ENCODE assay signal across 25 cellular contexts in genomic region chr2:30920511-30920910, GRCh38.
DNase-seq lines count a peak whose midpoint lies in the region; ATAC-seq, FAIRE-seq and TF ChIP-seq lines count a peak whose summit lies in the region.
"Had no signal": no experiment of that assay in that cellular context is flagged by ENCODE, and none has a peak within 500 bp of the region (broad histone marks: within the 10 kb centered on the region; RNA-seq: fewer than 3 reads in every experiment).

No MANE protein-coding gene starts in this region.

- H3K36me3 ChIP-seq in HepG2 (replicated peaks in 1 of 2; ENCODE audit: control insufficient read depth in 1 of 2, insufficient read depth in 2 of 2, low read length in 2 of 2) = no peaks in the 10 kb centered on the region
- H3K36me3 ChIP-seq in right lobe of liver = no peaks in the 10 kb centered on the region
- H3K36me3 ChIP-seq in sigmoid colon = no peaks in the 10 kb centered on the region

- peaks cover 0 to 10% of the 10 kb centered on the region in 2 experiments; a peak in 1 of 5 replicates for H3K27me3 ChIP-seq in HepG2 (ENCODE audit: control insufficient read depth in 1 of 2, insufficient read depth in 2 of 2, low read length in 2 of 2)
- H3K27me3 ChIP-seq in right lobe of liver = no peaks in the 10 kb centered on the region
- no peaks in the 10 kb centered on the region for H3K27me3 ChIP-seq in sigmoid colon
- H3K27me3 ChIP-seq: BE2C, BLaER1 had no signal

- H3K36me3 Mint-ChIP-seq in type B pancreatic cell = no peaks in the 10 kb centered on the region
- H3K36me3 Mint-ChIP-seq: CD14-positive monocyte; CD4-positive, alpha-beta memory T cell; CD4-positive, CD25-positive, alpha-beta regulatory T cell; CD8-positive, alpha-beta memory T cell had no signal

- in situ Hi-C loops in HepG2 (cut with HindIII; ENCODE audit: extremely low pct_ligation_motif_present, low pct_unique_long_range_greater_than_20kb) = no loop called here

- H3K4me3 ChIP-seq in HepG2 (replicated peaks in 1 of 3; ENCODE audit: insufficient read depth in 1 of 3, low read depth in 2 of 3, low read length in 3 of 3) (no peak overlapping the region), right lobe of liver (no peak overlapping the region), sigmoid colon (no peak overlapping the region)
- H3K4me3 ChIP-seq: BLaER1, GM12878 had no signal

- peaks cover 29% of the 10 kb centered on the region for H3K27me3 Mint-ChIP-seq in type B pancreatic cell
- H3K27me3 Mint-ChIP-seq: CD4-positive, alpha-beta memory T cell had no signal

- ATAC-seq in HepG2 (no peak), right lobe of liver (no peak)
- ATAC-seq: GM12878 had no signal

- H3K9me3 ChIP-seq in HepG2 (ENCODE audit: low read length) (no peaks in the 10 kb centered on the region), right lobe of liver (no peaks in the 10 kb centered on the region), sigmoid colon (no peaks in the 10 kb centered on the region)
- H3K9me3 ChIP-seq: BE2C, BLaER1 had no signal

- no peak for TF ChIP-seq EP300 in HepG2 (IDR thresholded peaks at IDR 0.05; ENCODE audit: low read depth in 2 of 2, low read length in 2 of 2)
- TF ChIP-seq EP300 in HepG2 (CRISPR knock-in tag; IDR thresholded peaks at IDR 0.05; ENCODE audit: borderline replicate concordance) = no peak
- TF ChIP-seq EP300 in sigmoid colon (IDR thresholded peaks at IDR 0.05) = no peak

- no peak overlapping the region for H3K4me2 ChIP-seq in HepG2 (ENCODE audit: low read depth, low read length)
- H3K4me2 ChIP-seq: BLaER1 had no signal

- no peak overlapping the region for H3K4me3 Mint-ChIP-seq in type B pancreatic cell
- H3K4me3 Mint-ChIP-seq: CD14-positive monocyte; CD4-positive, alpha-beta memory T cell; CD4-positive, CD25-positive, alpha-beta regulatory T cell; CD8-positive, alpha-beta memory T cell had no signal

- WGBS in HepG2 (ENCODE audit: low lambda C conversion rate) = 4% methylated on average over 5 of the region's 5 CpGs
- WGBS in right lobe of liver (ENCODE audit: insufficient coverage, low coverage, low lambda C conversion rate, missing lambda C conversion rate) = 100% methylated on average over 1 of the region's 5 CpGs
- 88 to 89% methylated on average over 5 of the region's 5 CpGs for WGBS in sigmoid colon, 2 donors

- DNase-seq in HepG2 (ENCODE audit: low spot score) (no peak), right lobe of liver (no peak), sigmoid colon (peak; percentile 20), NOMO-1 treated with DMSO at 0.1 percent for 48 hours (lab: John Stamatoyannopoulos, UW; ENCODE audit: unreplicated experiment) (no peak), type B pancreatic cell (ENCODE audit: extremely low spot score, unreplicated experiment) (no peak)
- DNase-seq: 8988T; ACHN; BE2C; C1 segment of cervical spinal cord; CD4-positive, alpha-beta memory T cell; CD4-positive, CD25-positive, alpha-beta regulatory T cell; CD8-positive, alpha-beta memory T cell; COR-L47; DMS 273 treated with DMSO at 0.1 percent for 48 hours; DMS153; DMS79; DND-41; EL; GDM1 had no signal

- no peak overlapping the region for H3K9ac ChIP-seq in HepG2 (ENCODE audit: insufficient read depth, low read depth, low read length)
- H3K9ac ChIP-seq: BLaER1 had no signal

- CTCF ChIA-PET in HepG2 (lab: Yijun Ruan, JAX; ENCODE audit: low intra/inter-chr PET ratio, low total read pairs) = no interaction called here

- no peak for TF ChIP-seq CTCF in HepG2 (CRISPR knock-in tag; IDR thresholded peaks at IDR 0.05)
- no peak for TF ChIP-seq CTCF in right lobe of liver (IDR thresholded peaks at IDR 0.05)
- TF ChIP-seq CTCF in sigmoid colon (IDR thresholded peaks at IDR 0.05) = no peak
- TF ChIP-seq CTCF in type B pancreatic cell (conservative IDR thresholded peaks at IDR 0.05) = no peak

- intact Hi-C loops in HepG2 (cut with micrococcal nuclease; ENCODE audit: unreplicated experiment) (no loop called here), right lobe of liver (cut with DNase I) (no loop called here), sigmoid colon (cut with DNase I) (no loop called here)

- no peak overlapping the region for H3K27ac Mint-ChIP-seq in type B pancreatic cell
- H3K27ac Mint-ChIP-seq: CD4-positive, alpha-beta memory T cell; CD4-positive, CD25-positive, alpha-beta regulatory T cell had no signal

- no peaks in the 10 kb centered on the region for H3K4me1 ChIP-seq in HepG2 (ENCODE audit: insufficient read depth, low read length)
- H3K4me1 ChIP-seq in right lobe of liver = no peaks in the 10 kb centered on the region
- H3K4me1 ChIP-seq in sigmoid colon = no peaks in the 10 kb centered on the region
- H3K4me1 ChIP-seq: BE2C had no signal

- no peak for FAIRE-seq in HepG2 (lab: Jason Lieb, UNC)
- FAIRE-seq: A204.1, GM12878, GM12892, GM18507 had no signal

- TF ChIP-seq RAD21 in HepG2 (CRISPR knock-in tag; IDR thresholded peaks at IDR 0.05) = no peak

- no peaks in the 10 kb centered on the region for H3K79me2 ChIP-seq in HepG2 (ENCODE audit: insufficient read depth, low read length)

- TF ChIP-seq POLR2A in HepG2 (IDR thresholded peaks at IDR 0.05; ENCODE audit: insufficient read depth in 1 of 2, low read depth in 2 of 2, low read length in 2 of 2) = no peak
- TF ChIP-seq POLR2A in right lobe of liver (IDR thresholded peaks at IDR 0.05) = no peak
- no peak for TF ChIP-seq POLR2A in sigmoid colon (IDR thresholded peaks at IDR 0.05)

- no peaks in the 10 kb centered on the region for H3K9me3 Mint-ChIP-seq in type B pancreatic cell
- H3K9me3 Mint-ChIP-seq: CD14-positive monocyte; CD4-positive, alpha-beta memory T cell; CD4-positive, CD25-positive, alpha-beta regulatory T cell; CD8-positive, alpha-beta memory T cell had no signal

- no peaks in the 10 kb centered on the region for H3K4me1 Mint-ChIP-seq in type B pancreatic cell (ENCODE audit: unreplicated experiment)
- H3K4me1 Mint-ChIP-seq: CD14-positive monocyte; CD4-positive, alpha-beta memory T cell; CD4-positive, CD25-positive, alpha-beta regulatory T cell; CD8-positive, alpha-beta memory T cell had no signal

- no peaks in the 10 kb centered on the region for H4K20me1 ChIP-seq in HepG2 (ENCODE audit: insufficient read depth, low read length)
- H4K20me1 ChIP-seq: BLaER1 had no signal

- BruUV-seq in HepG2 (replicated peaks; lab: Mats Ljungman, UMichigan) = no TSS peak

- POLR2A ChIA-PET in HepG2 (lab: Yijun Ruan, JAX) = no interaction called here

- H2AFZ ChIP-seq in HepG2 (ENCODE audit: low read length) = no peak overlapping the region

- no peak overlapping the region for H3K27ac ChIP-seq in HepG2 (ENCODE audit: extremely low read length, insufficient read depth, low read length)
- no peak overlapping the region for H3K27ac ChIP-seq in right lobe of liver
- no peak overlapping the region for H3K27ac ChIP-seq in sigmoid colon
- H3K27ac ChIP-seq: BLaER1 had no signal

TF ChIP-seq in HepG2, 621 proteins besides CTCF, POLR2A, EP300 and RAD21:
- peak; percentile 91 for TF ChIP-seq MNT (IDR thresholded peaks at IDR 0.05)
- TF ChIP-seq ATF7 (IDR thresholded peaks at IDR 0.05) = no peak
- TF ChIP-seq ATF7 (CRISPR knock-in tag; IDR thresholded peaks at IDR 0.05) = no peak
- TF ChIP-seq ZBTB39 (CRISPR knock-in tag; IDR thresholded peaks at IDR 0.05) = no peak
- no peak for TF ChIP-seq WIZ (CRISPR knock-in tag; IDR thresholded peaks at IDR 0.05)
TF ChIP-seq in HepG2: peak in this region for 1.
